19 cellular contexts compared by ENCODE assay signal in genomic region chr13:100517135-100517534, GRCh38.
DNase-seq lines count a peak whose midpoint lies in the region; ATAC-seq lines count a peak whose summit lies in the region.
"Had no signal": no experiment of that assay in that cellular context is flagged by ENCODE, and none has a peak within 500 bp of the region (broad histone marks: within the 10 kb centered on the region; RNA-seq: fewer than 3 reads in every experiment).

No MANE protein-coding gene starts in this region.

- H3K9me3 ChIP-seq in T-helper 17 cell (ENCODE audit: control insufficient read depth, low read length, poor library complexity, severe bottlenecking) (no peaks in the 10 kb centered on the region), SJCRH30 (replicated peaks) (no peaks in the 10 kb centered on the region)
- H3K9me3 ChIP-seq: heart left ventricle, spleen had no signal

- CTCF ChIA-PET in activated CD4-positive, alpha-beta T cell treated with anti-CD3 and anti-CD28 coated beads, Interleukin-2, amount 10 ng/mL, durations not matched to agents 7 days and 5 days (lab: Charles Lee): interaction anchor here (0.5 to 1.2 kb wide), 2 partner anchors 20 to 365 kb away, joined by 3 read pairs; no protein-coding TSS in a partner anchor

- H3K36me3 Mint-ChIP-seq in activated CD4-positive, alpha-beta T cell treated with anti-CD3 and anti-CD28 coated beads, Interleukin-2, amount 10 ng/mL, durations not matched to agents 7 days and 5 days (ENCODE audit: low read depth): no peaks in the 10 kb centered on the region
- no peaks in the 10 kb centered on the region for H3K36me3 Mint-ChIP-seq in T-helper 17 cell (ENCODE audit: low read depth)
- no peaks in the 10 kb centered on the region for H3K36me3 Mint-ChIP-seq in stimulated activated effector memory CD8-positive, alpha-beta T cell treated with anti-CD3 and anti-CD28 coated beads, Interleukin-12 subunit alpha, Interleukin-12 subunit beta, amount 100 ng/mL, for 72 hours

- H3K27ac ChIP-seq in SJCRH30: no peak overlapping the region
- H3K27ac ChIP-seq: 22Rv1, heart left ventricle had no signal

- intact Hi-C loops in Right ventricle myocardium superior (cut with DNase I): loop anchor here (5.0 kb wide), 1 partner anchor 860 kb away; no protein-coding TSS in a partner anchor

- no peaks in the 10 kb centered on the region for H3K36me3 ChIP-seq in SJCRH30

- H3K4me1 Mint-ChIP-seq in activated CD4-positive, alpha-beta T cell treated with anti-CD3 and anti-CD28 coated beads, Interleukin-2, amount 10 ng/mL, durations not matched to agents 7 days and 5 days: peaks cover 31% of the 10 kb centered on the region
- peaks cover 12% of the 10 kb centered on the region for H3K4me1 Mint-ChIP-seq in T-helper 17 cell
- peaks cover 16% of the 10 kb centered on the region for H3K4me1 Mint-ChIP-seq in stimulated activated effector memory CD8-positive, alpha-beta T cell treated with anti-CD3 and anti-CD28 coated beads, Interleukin-12 subunit alpha, Interleukin-12 subunit beta, amount 100 ng/mL, for 72 hours

- no peak overlapping the region for H3K4me3 ChIP-seq in SJCRH30
- H3K4me3 ChIP-seq: heart left ventricle had no signal

- H3K27me3 Mint-ChIP-seq in activated CD4-positive, alpha-beta T cell treated with anti-CD3 and anti-CD28 coated beads, Interleukin-2, amount 10 ng/mL, durations not matched to agents 7 days and 5 days: peaks cover 6% of the 10 kb centered on the region
- no peaks in the 10 kb centered on the region for H3K27me3 Mint-ChIP-seq in T-helper 17 cell

- no peaks in the 10 kb centered on the region for H3K9me3 Mint-ChIP-seq in activated CD4-positive, alpha-beta T cell treated with anti-CD3 and anti-CD28 coated beads, Interleukin-2, amount 10 ng/mL, durations not matched to agents 7 days and 5 days
- H3K9me3 Mint-ChIP-seq in stimulated activated effector memory CD8-positive, alpha-beta T cell treated with anti-CD3 and anti-CD28 coated beads, Interleukin-12 subunit alpha, Interleukin-12 subunit beta, amount 100 ng/mL, for 72 hours: no peaks in the 10 kb centered on the region
- H3K9me3 Mint-ChIP-seq: stimulated activated naive B cell treated with anti-CD40 and anti-IgM and Interleukin-4, amounts not matched to agents 10 μg/mL and 1 μg/mL and 100 μg/mL, for 72 hours; T-helper 1 cell treated with Interleukin-12 subunit alpha and Interleukin-12 subunit beta and Interleukin-4 antibody, amounts not matched to agents 30 μg/mL and 1 μg/mL, for 36 hours had no signal

- no peak for DNase-seq in activated CD4-positive, alpha-beta T cell treated with anti-CD3 and anti-CD28 coated beads, Interleukin-2, amount 10 ng/mL, durations not matched to agents 7 days and 5 days
- no peak for DNase-seq in activated CD4-positive, alpha-beta T cell treated with anti-CD3 and anti-CD28 coated beads for 1 hour
- no peak for DNase-seq in T-helper 17 cell
- DNase-seq in kidney tubule cell (ENCODE audit: low spot score): peak; percentile 80
- DNase-seq in stimulated activated effector memory CD8-positive, alpha-beta T cell treated with anti-CD3 and anti-CD28 coated beads, Interleukin-12 subunit alpha, Interleukin-12 subunit beta, amount 100 ng/mL, for 72 hours (ENCODE audit: low spot score in 2 of 2): no peak
- DNase-seq in Right ventricle myocardium superior: no peak
- DNase-seq in DMS114 treated with DMSO at 0.1 percent for 48 hours (lab: John Stamatoyannopoulos, UW; ENCODE audit: unreplicated experiment): no peak
- DNase-seq in SJCRH30: no peak
- DNase-seq: activated CD4-positive, CD25-positive, alpha-beta regulatory T cell; heart left ventricle; Kasumi-1; kidney glomerular epithelial cell; posterior cingulate gyrus; spleen; stimulated activated naive B cell treated with anti-CD40 and anti-IgM and Interleukin-4, amounts not matched to agents 10 μg/mL and 1 μg/mL and 100 μg/mL, for 72 hours; trophoblast cell had no signal

- no peaks in the 10 kb centered on the region for H3K27me3 ChIP-seq in SJCRH30
- H3K27me3 ChIP-seq: heart left ventricle had no signal

- no peaks in the 10 kb centered on the region for H3K4me1 ChIP-seq in SJCRH30

- ATAC-seq in T-helper 17 cell (no peak), Right ventricle myocardium superior (ENCODE audit: poor library complexity) (no peak)
- ATAC-seq in stimulated activated effector memory CD8-positive, alpha-beta T cell treated with anti-CD3 and anti-CD28 coated beads, Interleukin-12 subunit alpha, Interleukin-12 subunit beta, amount 100 ng/mL, for 72 hours: no peak
- ATAC-seq: heart left ventricle; stimulated activated naive B cell treated with anti-CD40 and anti-IgM and Interleukin-4, amounts not matched to agents 10 μg/mL and 1 μg/mL and 100 μg/mL, for 72 hours had no signal

- H3K4me3 Mint-ChIP-seq in activated CD4-positive, alpha-beta T cell treated with anti-CD3 and anti-CD28 coated beads, Interleukin-2, amount 10 ng/mL, durations not matched to agents 7 days and 5 days: no peak overlapping the region
- peak overlapping the region; percentile 87 for H3K4me3 Mint-ChIP-seq in T-helper 17 cell
- H3K4me3 Mint-ChIP-seq in stimulated activated effector memory CD8-positive, alpha-beta T cell treated with anti-CD3 and anti-CD28 coated beads, Interleukin-12 subunit alpha, Interleukin-12 subunit beta, amount 100 ng/mL, for 72 hours: peak overlapping the region; percentile 30
- H3K4me3 Mint-ChIP-seq: stimulated activated naive B cell treated with anti-CD40 and anti-IgM and Interleukin-4, amounts not matched to agents 10 μg/mL and 1 μg/mL and 100 μg/mL, for 72 hours; T-helper 1 cell treated with Interleukin-12 subunit alpha and Interleukin-12 subunit beta and Interleukin-4 antibody, amounts not matched to agents 30 μg/mL and 1 μg/mL, for 36 hours had no signal

- H3K27ac Mint-ChIP-seq in activated CD4-positive, alpha-beta T cell treated with anti-CD3 and anti-CD28 coated beads, Interleukin-2, amount 10 ng/mL, durations not matched to agents 7 days and 5 days: peak overlapping the region; percentile 48
- peak overlapping the region; percentile 80 for H3K27ac Mint-ChIP-seq in T-helper 17 cell
- H3K27ac Mint-ChIP-seq in stimulated activated effector memory CD8-positive, alpha-beta T cell treated with anti-CD3 and anti-CD28 coated beads, Interleukin-12 subunit alpha, Interleukin-12 subunit beta, amount 100 ng/mL, for 72 hours: no peak overlapping the region
- H3K27ac Mint-ChIP-seq: CD14-positive monocyte; stimulated activated naive B cell treated with anti-CD40 and anti-IgM and Interleukin-4, amounts not matched to agents 10 μg/mL and 1 μg/mL and 100 μg/mL, for 72 hours had no signal

- POLR2A ChIA-PET in activated CD4-positive, alpha-beta T cell treated with anti-CD3 and anti-CD28 coated beads, Interleukin-2, amount 10 ng/mL, durations not matched to agents 7 days and 5 days (lab: Charles Lee): no interaction called here
